In genomic region chr10:72107325-72108003, GRCh38 we compare ENCODE assay signal across 10 cellular contexts. TPM values are rescaled to one million over a fixed set of nuclear protein-coding genes. Genes with fewer than 3 reads are reported as not detected.
DNase-seq lines count a peak whose midpoint lies in the region; ATAC-seq and TF ChIP-seq lines count a peak whose summit lies in the region.
"Had no signal": no experiment of that assay in that cellular context is flagged by ENCODE, and none has a peak within 500 bp of the region (broad histone marks: within the 10 kb centered on the region; RNA-seq: fewer than 3 reads in every experiment).

No MANE protein-coding gene starts in this region.

- H3K4me3 Mint-ChIP-seq in activated naive CD4-positive, alpha-beta T cell treated with anti-CD3 and anti-CD28 coated beads, Interleukin-2, amount 50 U/mL, for 24 hours = peak overlapping the region; percentile 74
- H3K4me3 Mint-ChIP-seq in effector memory CD8-positive, alpha-beta T cell = peak overlapping the region; percentile 59 to 66

- H2AFZ ChIP-seq in PC-3 (ENCODE audit: low read length) (no peak overlapping the region), osteoblast (ENCODE audit: low read length) (no peak overlapping the region)

- POLR2A ChIA-PET in PC-3 (lab: Charles Lee; ENCODE audit: unreplicated experiment) = no interaction called here

- peak; percentile 87 for ATAC-seq in PC-3
- peak; percentile 89 for ATAC-seq in effector memory CD8-positive, alpha-beta T cell (replicated peaks)
- ATAC-seq: left cardiac atrium had no signal

- no peaks in the 10 kb centered on the region for H3K79me2 ChIP-seq in PC-3 (ENCODE audit: low read length)
- H3K79me2 ChIP-seq in osteoblast (ENCODE audit: insufficient read depth, low read length) = no peaks in the 10 kb centered on the region

- DNase-seq in activated naive CD4-positive, alpha-beta T cell treated with Interleukin-2 at 50 U/mL for 16 hours = no peak
- peak; percentile 89 for DNase-seq in PC-3
- peak in 2 of 3 experiments; percentile 2 to 4 for DNase-seq in effector memory CD8-positive, alpha-beta T cell
- DNase-seq in thyroid gland = no peak
- no peak for DNase-seq in NCI-H2029 (lab: John Stamatoyannopoulos, UW)
- no peak for DNase-seq in osteoblast (ENCODE audit: insufficient read length, low spot score, missing footprints)
- no peak for DNase-seq in NCI-H187 (lab: John Stamatoyannopoulos, UW)
- DNase-seq: left cardiac atrium, NCI-H2171 treated with DMSO at 0.1 percent for 48 hours had no signal

- H3K27me3 Mint-ChIP-seq in activated naive CD4-positive, alpha-beta T cell treated with anti-CD3 and anti-CD28 coated beads, Interleukin-2, amount 50 U/mL, for 24 hours = no peaks in the 10 kb centered on the region
- H3K27me3 Mint-ChIP-seq in effector memory CD8-positive, alpha-beta T cell = no peaks in the 10 kb centered on the region

- H3K9me3 ChIP-seq in PC-3 (ENCODE audit: low read length) (no peaks in the 10 kb centered on the region), thyroid gland (no peaks in the 10 kb centered on the region), osteoblast (ENCODE audit: low read depth, low read length) (no peaks in the 10 kb centered on the region)

- peaks cover 41% of the 10 kb centered on the region for H3K4me1 ChIP-seq in PC-3 (ENCODE audit: insufficient read depth, low read length)
- peaks cover 27 to 34% of the 10 kb centered on the region in 2 donors for H3K4me1 ChIP-seq in thyroid gland
- no peaks in the 10 kb centered on the region for H3K4me1 ChIP-seq in osteoblast (ENCODE audit: insufficient read depth, low read length)

- H3K4me3 ChIP-seq in PC-3 (ENCODE audit: low read length) = no peak overlapping the region
- no peak overlapping the region for H3K4me3 ChIP-seq in thyroid gland (replicated peaks in 1 of 3)
- H3K4me3 ChIP-seq in osteoblast (ENCODE audit: insufficient read depth, low read length) = no peak overlapping the region

- TF ChIP-seq CTCF in PC-3 (conservative IDR thresholded peaks at IDR 0.05; ENCODE audit: low read depth, low read length) (no peak), thyroid gland (IDR thresholded peaks at IDR 0.05) (no peak), osteoblast (IDR thresholded peaks at IDR 0.05; ENCODE audit: extremely low read depth, low read depth, low read length) (no peak)

- H3K36me3 ChIP-seq in PC-3 (ENCODE audit: low read depth, low read length) (no peaks in the 10 kb centered on the region), thyroid gland (no peaks in the 10 kb centered on the region), osteoblast (ENCODE audit: insufficient read depth, low read length) (no peaks in the 10 kb centered on the region)

- H3F3A ChIP-seq in PC-3 (ENCODE audit: low read length, unreplicated experiment) = no peaks in the 10 kb centered on the region

- peak overlapping the region; percentile 95 for H3K27ac Mint-ChIP-seq in activated naive CD4-positive, alpha-beta T cell treated with anti-CD3 and anti-CD28 coated beads, Interleukin-2, amount 50 U/mL, for 24 hours
- peak overlapping the region; percentile 78 to 86 for H3K27ac Mint-ChIP-seq in effector memory CD8-positive, alpha-beta T cell

- WGBS in thyroid gland, 2 donors = 38% methylated on average over 3 of the region's 3 CpGs

- H3K4me2 ChIP-seq in PC-3 (ENCODE audit: low read length) (peak overlapping the region; percentile 82), osteoblast (ENCODE audit: insufficient read depth, low read length) (no peak overlapping the region)

- H3K27me3 ChIP-seq in PC-3 (ENCODE audit: low read length) (no peaks in the 10 kb centered on the region), thyroid gland (no peaks in the 10 kb centered on the region), osteoblast (ENCODE audit: insufficient read depth, low read length) (no peaks in the 10 kb centered on the region)

- H3K9me2 ChIP-seq in PC-3 (replicated peaks; ENCODE audit: low read length) = no peaks in the 10 kb centered on the region

- CTCF ChIA-PET in PC-3 (lab: Charles Lee) = interaction anchor here (0.6 kb wide), 1 partner anchor 64 kb away, joined by 3 read pairs; no protein-coding TSS in a partner anchor

- H4K20me1 ChIP-seq in PC-3 (ENCODE audit: low read length) = no peaks in the 10 kb centered on the region
- H4K20me1 ChIP-seq in osteoblast (ENCODE audit: insufficient read depth, low read length) = no peaks in the 10 kb centered on the region

- no peak overlapping the region for H3K9ac ChIP-seq in PC-3 (ENCODE audit: low read length)

- no peaks in the 10 kb centered on the region for H3K9me3 Mint-ChIP-seq in activated naive CD4-positive, alpha-beta T cell treated with anti-CD3 and anti-CD28 coated beads, Interleukin-2, amount 50 U/mL, for 24 hours
- no peaks in the 10 kb centered on the region for H3K9me3 Mint-ChIP-seq in effector memory CD8-positive, alpha-beta T cell

- peak overlapping the region; percentile 75 for H3K27ac ChIP-seq in PC-3 (ENCODE audit: low read length)
- H3K27ac ChIP-seq in thyroid gland = peak overlapping the region; percentile 84 to 89 (median 86)
- no peak overlapping the region for H3K27ac ChIP-seq in osteoblast (ENCODE audit: low read depth, low read length)

- TSS peak; percentile 94 for BruUV-seq in PC-3 (replicated peaks; lab: Mats Ljungman, UMichigan)

- H3K4me1 Mint-ChIP-seq in activated naive CD4-positive, alpha-beta T cell treated with anti-CD3 and anti-CD28 coated beads, Interleukin-2, amount 50 U/mL, for 24 hours = peaks cover 90% of the 10 kb centered on the region
- peaks cover 28 to 40% of the 10 kb centered on the region in 2 donors for H3K4me1 Mint-ChIP-seq in effector memory CD8-positive, alpha-beta T cell (ENCODE audit: low read depth in 2 of 2)

- intact Hi-C loops in PC-3 (cut with micrococcal nuclease) = no loop called here
- intact Hi-C loops in thyroid gland (cut with DNase I) = no loop called here

- H3K36me3 Mint-ChIP-seq in activated naive CD4-positive, alpha-beta T cell treated with anti-CD3 and anti-CD28 coated beads, Interleukin-2, amount 50 U/mL, for 24 hours = peaks cover 9% of the 10 kb centered on the region
- no peaks in the 10 kb centered on the region for H3K36me3 Mint-ChIP-seq in effector memory CD8-positive, alpha-beta T cell (ENCODE audit: insufficient read depth)

- no peak for TF ChIP-seq POLR2A in thyroid gland (IDR thresholded peaks at IDR 0.05)

RNA-seq across cellular contexts. Expression of gene SPOCK2, which starts 19.1 kb away (rescaled TPM):
- total RNA-seq in PC-3 (2014; rRNA removed) = 0.06 and 0.33 TPM in 2 replicates
- 10 to 100 TPM in 3 of 4 donors, 1 to 10 TPM in 1; 4.3 to 17.6 (median 13.5) TPM for total RNA-seq in thyroid gland
- 0.36 and 0.59 TPM in 2 replicates for total RNA-seq in osteoblast

Comparison
In these comparisons a context has a peak if more than half of its experiments do, and no peak if none do; other contexts are left out.
1. DNase-seq: peak in PC-3 (single experiment) and effector memory CD8-positive, alpha-beta T cell (2 of 3); none in activated naive CD4-positive, alpha-beta T cell treated with Interleukin-2 at 50 U/mL for 16 hours (single experiment), thyroid gland (0 of 2), NCI-H2029 (single experiment), osteoblast (single experiment) and NCI-H187 (0 of 2).